ENCODE assay signal across 8 cellular contexts in the genomic region with DNA sequence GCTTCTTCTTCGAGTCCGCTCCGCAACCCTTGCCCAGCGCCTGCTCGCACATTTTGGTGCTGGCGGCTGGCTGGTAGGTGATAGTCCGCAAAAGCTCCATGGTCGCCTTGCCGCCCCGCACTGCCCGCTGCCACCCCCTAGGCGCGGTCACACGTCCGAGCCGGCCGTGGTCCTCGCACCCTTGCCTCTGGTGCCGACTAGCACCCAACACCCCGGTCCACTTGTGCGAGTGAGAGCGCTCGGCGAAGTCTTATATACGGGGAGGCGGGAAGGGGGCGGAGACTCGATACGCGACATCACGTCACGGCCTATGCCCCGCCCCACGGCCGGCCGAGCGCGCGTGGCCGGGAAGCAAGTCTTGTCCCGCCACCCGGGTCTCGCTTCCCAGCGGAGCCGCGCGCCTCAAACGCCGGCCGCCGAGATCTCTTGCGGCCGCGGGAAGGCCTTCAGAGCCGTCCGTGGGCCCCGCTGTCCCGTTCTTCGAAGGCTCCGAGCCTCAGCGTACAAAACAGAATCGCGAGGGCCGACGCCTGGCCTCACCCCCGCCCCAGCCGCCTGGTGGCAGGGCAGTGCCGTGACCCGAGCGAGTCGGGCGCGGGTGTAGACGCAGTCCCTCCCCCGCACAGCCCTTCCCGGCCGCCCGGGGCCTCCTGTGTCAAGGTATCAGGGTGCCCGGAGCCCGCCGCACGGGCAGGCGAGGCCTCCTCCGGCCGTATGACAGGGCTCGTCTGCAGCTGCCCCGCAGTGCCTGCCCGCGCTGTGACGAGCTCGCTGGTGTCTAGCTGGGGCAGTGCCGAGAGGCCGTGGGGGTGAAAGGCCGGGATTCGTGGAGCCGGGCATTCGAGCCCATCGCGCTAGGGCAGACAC. TPM values are rescaled to one million over a fixed set of nuclear protein-coding genes. Genes with fewer than 3 reads are reported as not detected.
A peak's percentile ranks its signal among the peaks of the same experiment; 100 is the strongest.
DNase-seq lines count a peak whose midpoint lies in the region; ATAC-seq and TF ChIP-seq lines count a peak whose summit lies in the region.

A gene (minus strand): TSS at position 227 of the 867 bp plus-strand sequence. CDS start 127 bp downstream, at position 100.

- no CpG with 5 or more reads among the region's 99 CpGs for WGBS in gastroesophageal sphincter (ENCODE audit: low coverage in 1 of 2), 2 donors

- H3K4me1 ChIP-seq in SJSA1 (replicated peaks): peaks cover 45% of the 10 kb centered on the region
- H3K4me1 ChIP-seq in gastroesophageal sphincter: peaks cover 0 to 26% (median 0%) of the 10 kb centered on the region in 3 donors

- H3K9me3 ChIP-seq in SJSA1 (replicated peaks): no peaks in the 10 kb centered on the region
- H3K9me3 ChIP-seq in gastroesophageal sphincter: no peaks in the 10 kb centered on the region

- TF ChIP-seq EP300 in gastroesophageal sphincter (IDR thresholded peaks at IDR 0.05): no peak

- no peaks in the 10 kb centered on the region for H3K9me3 Mint-ChIP-seq in activated naive CD4-positive, alpha-beta T cell treated with anti-CD3 and anti-CD28 coated beads for 36 hours

- H3K4me3 ChIP-seq in SJSA1: peak within 1 kb of the TSS; percentile 93
- peak within 1 kb of the TSS; percentile 63 to 84 for H3K4me3 ChIP-seq in gastroesophageal sphincter

- peak; percentile 95 for DNase-seq in DMS 273 (lab: John Stamatoyannopoulos, UW; ENCODE audit: unreplicated experiment)
- peak; percentile 92 for DNase-seq in GM20000 (ENCODE audit: low spot score)
- DNase-seq in HS-27A (ENCODE audit: low read depth): peak; percentile 71
- DNase-seq in SJSA1 (ENCODE audit: low read depth in 1 of 2, low spot score in 2 of 2): peak; percentile 94 to 99
- DNase-seq in activated naive CD4-positive, alpha-beta T cell treated with anti-CD3 and anti-CD28 coated beads for 36 hours: peak; percentile 85
- DNase-seq in nucleus accumbens (lab: John Stamatoyannopoulos, UW): peak; percentile 42 to 98 (median 91)
- peak; percentile 68 to 97 (median 91) for DNase-seq in substantia nigra (lab: John Stamatoyannopoulos, UW)

- ATAC-seq in gastroesophageal sphincter: peak; percentile 92

- H3K36me3 ChIP-seq in SJSA1 (peaks cover 47% of the 10 kb centered on the region), gastroesophageal sphincter (peaks cover 0 to 10% of the 10 kb centered on the region in 2 donors)

- H3K27me3 Mint-ChIP-seq in activated naive CD4-positive, alpha-beta T cell treated with anti-CD3 and anti-CD28 coated beads for 36 hours (ENCODE audit: low read depth): peaks cover 13% of the 10 kb centered on the region

- H3K4me3 Mint-ChIP-seq in activated naive CD4-positive, alpha-beta T cell treated with anti-CD3 and anti-CD28 coated beads for 36 hours: peak within 1 kb of the TSS; percentile 78

- peaks cover 15% of the 10 kb centered on the region for H3K4me1 Mint-ChIP-seq in activated naive CD4-positive, alpha-beta T cell treated with anti-CD3 and anti-CD28 coated beads for 36 hours (ENCODE audit: low read depth)

- H3K36me3 Mint-ChIP-seq in activated naive CD4-positive, alpha-beta T cell treated with anti-CD3 and anti-CD28 coated beads for 36 hours (ENCODE audit: low read depth): no peaks in the 10 kb centered on the region

- H3K27me3 ChIP-seq in SJSA1 (replicated peaks) (no peaks in the 10 kb centered on the region), gastroesophageal sphincter (no peaks in the 10 kb centered on the region)

- TF ChIP-seq POLR2A in gastroesophageal sphincter (IDR thresholded peaks at IDR 0.05): peak; percentile 98 to 99

- peak within 1 kb of the TSS; percentile 81 for H3K27ac Mint-ChIP-seq in activated naive CD4-positive, alpha-beta T cell treated with anti-CD3 and anti-CD28 coated beads for 36 hours

- intact Hi-C loops in activated naive CD4-positive, alpha-beta T cell treated with anti-CD3 and anti-CD28 coated beads for 36 hours (cut with micrococcal nuclease): loop anchor here (1.0 to 10.0 kb wide), 16 partner anchors 185 to 1643 kb away; a partner anchor contains a TSS

- peak; percentile 35 for TF ChIP-seq CTCF in GM20000 (IDR thresholded peaks at IDR 0.05; ENCODE audit: extremely low read depth, missing control alignments)
- TF ChIP-seq CTCF in gastroesophageal sphincter (IDR thresholded peaks at IDR 0.05): peak; percentile 11 to 76 (median 49)

- CTCF ChIA-PET in activated naive CD4-positive, alpha-beta T cell treated with anti-CD3 and anti-CD28 coated beads for 36 hours (lab: Charles Lee): interaction anchor here (0.6 to 6.1 kb wide), 24 partner anchors 11 to 1181 kb away, joined by 3 to 57 read pairs (median 3); no protein-coding TSS in a partner anchor

- H3K27ac ChIP-seq in SJSA1 (peak within 1 kb of the TSS; percentile 94), gastroesophageal sphincter (peak within 1 kb of the TSS; percentile 89 to 97 (median 96)), substantia nigra (ENCODE audit: low read depth, low read length, poor library complexity, severe bottlenecking) (peak within 1 kb of the TSS; percentile 86)

RNA-seq across cellular contexts. Expression of the gene that starts here (rescaled TPM):
- 279 and 299 TPM in 2 replicates for total RNA-seq in SJSA1 (2014; rRNA removed; shearing (Covaris generic))
- total RNA-seq in activated naive CD4-positive, alpha-beta T cell treated with anti-CD3 and anti-CD28 coated beads for 36 hours: 10 to 100 TPM in 1 of 2 experiments, 1 to 10 TPM in 1; 7.8 to 10.9 TPM
- 10 to 100 TPM; 18.2 to 61.4 (median 36.4) TPM for total RNA-seq in gastroesophageal sphincter

Comparison
In these comparisons a context has a peak if more than half of its experiments do, and no peak if none do; other contexts are left out.
1. Peak in every context shown above with its lines: DNase-seq, ATAC-seq, H3K4me3 ChIP-seq and H3K27ac ChIP-seq.